ENCODE assay signal across 11 cellular contexts in the genomic region with DNA sequence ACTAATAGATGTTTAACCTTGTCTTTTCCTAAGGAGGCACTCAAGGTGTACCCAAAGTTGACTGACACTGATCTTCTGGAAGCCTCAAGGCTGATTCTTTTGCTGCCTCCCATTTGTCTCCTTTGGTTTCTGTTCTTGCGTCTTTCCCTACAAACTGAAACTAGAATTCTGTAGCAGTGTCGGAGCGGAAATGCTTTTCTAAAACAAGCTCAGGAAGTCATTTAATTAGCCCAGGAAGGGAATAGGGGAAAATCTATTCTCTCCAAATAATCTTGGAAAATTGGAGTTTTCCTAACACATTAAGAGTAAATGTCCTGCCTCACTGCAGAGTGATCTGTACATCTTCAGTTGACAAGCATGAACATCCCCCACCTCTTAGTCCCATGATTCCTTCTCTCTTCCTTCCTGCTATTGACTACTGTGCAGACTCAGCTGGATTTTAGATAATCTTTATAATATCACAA.
DNase-seq lines count a peak whose midpoint lies in the region; ATAC-seq and TF ChIP-seq lines count a peak whose summit lies in the region.
"Had no signal": no experiment of that assay in that cellular context is flagged by ENCODE, and none has a peak within 500 bp of the region (broad histone marks: within the 10 kb centered on the region; RNA-seq: fewer than 3 reads in every experiment).

No MANE protein-coding gene starts in this region.

- H3K4me2 ChIP-seq in GM23338: no peak overlapping the region

- H3K27me3 ChIP-seq in gastroesophageal sphincter (no peaks in the 10 kb centered on the region), gastrocnemius medialis (no peaks in the 10 kb centered on the region), GM23338 (ENCODE audit: insufficient read depth) (no peaks in the 10 kb centered on the region)

- in situ Hi-C loops in gastrocnemius medialis (cut with MboI; ENCODE audit: low sequenced_read_pairs in 4 of 4): no loop called here

- intact Hi-C loops in activated CD4-positive, alpha-beta memory T cell treated with anti-CD3 and anti-CD28 coated beads for 36 hours (cut with micrococcal nuclease): loop anchor here (5.0 kb wide), 1 partner anchor 607 kb away; no protein-coding TSS in a partner anchor
- intact Hi-C loops in gastrocnemius medialis (cut with DNase I; ENCODE audit: low total_unique reads): no loop called here

- no peaks in the 10 kb centered on the region for H3F3A ChIP-seq in GM23338 (replicated peaks; ENCODE audit: low read depth)

- CTCF ChIA-PET in activated CD4-positive, alpha-beta memory T cell treated with anti-CD3 and anti-CD28 coated beads for 36 hours (lab: Charles Lee): interaction anchor here (1.9 to 2.9 kb wide), 2 partner anchors 183 to 218 kb away, joined by 8 to 9 read pairs; a partner anchor contains a TSS

- TF ChIP-seq POLR2A in gastroesophageal sphincter (IDR thresholded peaks at IDR 0.05): no peak
- no peak for TF ChIP-seq POLR2A in gastrocnemius medialis (IDR thresholded peaks at IDR 0.05)

- no peaks in the 10 kb centered on the region for H3K79me2 ChIP-seq in GM23338 (replicated peaks; ENCODE audit: insufficient read depth)

- TF ChIP-seq EP300 in gastroesophageal sphincter (IDR thresholded peaks at IDR 0.05): no peak

- H3K36me3 ChIP-seq in gastroesophageal sphincter (peaks cover 0 to 29% of the 10 kb centered on the region in 2 donors), gastrocnemius medialis (peaks cover 0 to 3% of the 10 kb centered on the region in 2 donors), GM23338 (ENCODE audit: insufficient read depth) (peaks cover 7% of the 10 kb centered on the region; the same call in 1 of the 2 replicates)

- H3K4me3 ChIP-seq in GM12865 (ENCODE audit: low read depth, low read length) (peak overlapping the region; percentile 50), gastroesophageal sphincter (no peak overlapping the region), gastrocnemius medialis (peak overlapping the region in 2 of 4 donors; percentile 16 to 29), GM23338 (no peak overlapping the region)

- H3K4me1 Mint-ChIP-seq in activated CD4-positive, alpha-beta memory T cell treated with anti-CD3 and anti-CD28 coated beads for 36 hours (ENCODE audit: low read depth): peaks cover 69% of the 10 kb centered on the region
- no peaks in the 10 kb centered on the region; the same call in 2 of the 3 replicates for H3K4me1 Mint-ChIP-seq in GM23338

- H2AFZ ChIP-seq in GM23338: no peak overlapping the region

- H3K9me3 Mint-ChIP-seq in activated CD4-positive, alpha-beta memory T cell treated with anti-CD3 and anti-CD28 coated beads for 36 hours: no peaks in the 10 kb centered on the region
- no peaks in the 10 kb centered on the region for H3K9me3 Mint-ChIP-seq in GM23338

- no peak for TF ChIP-seq CTCF in GM12865 (IDR thresholded peaks at IDR 0.05; ENCODE audit: insufficient read depth, low read depth, low read length, missing control alignments)
- no peak for TF ChIP-seq CTCF in gastroesophageal sphincter (IDR thresholded peaks at IDR 0.05)
- TF ChIP-seq CTCF in gastrocnemius medialis (IDR thresholded peaks at IDR 0.05 in 4 of 5, conservative IDR thresholded peaks at IDR 0.05 in 1 of 5): no peak
- TF ChIP-seq CTCF in GM23338 (conservative IDR thresholded peaks at IDR 0.05; ENCODE audit: low read depth in 2 of 2): no peak

- ATAC-seq in gastroesophageal sphincter (no peak), gastrocnemius medialis (peak in 1 of 2 donors; percentile 29), HG02885 (IDR thresholded peaks at IDR 0.05; ENCODE audit: poor library complexity, unreplicated experiment) (no peak), GM23338 (no peak)

- peaks cover 0 to 16% (median 0%) of the 10 kb centered on the region in 3 donors for H3K4me1 ChIP-seq in gastroesophageal sphincter
- peaks cover 14 to 36% of the 10 kb centered on the region in 2 donors for H3K4me1 ChIP-seq in gastrocnemius medialis
- H3K4me1 ChIP-seq in GM23338 (ENCODE audit: insufficient read depth): no peaks in the 10 kb centered on the region

- H3K36me3 Mint-ChIP-seq in activated CD4-positive, alpha-beta memory T cell treated with anti-CD3 and anti-CD28 coated beads for 36 hours: peaks cover 6% of the 10 kb centered on the region
- H3K36me3 Mint-ChIP-seq in GM23338 (ENCODE audit: low read depth): no peaks in the 10 kb centered on the region

- POLR2A ChIA-PET in activated CD4-positive, alpha-beta memory T cell treated with anti-CD3 and anti-CD28 coated beads for 36 hours (lab: Charles Lee): interaction anchor here (1.8 kb wide), 1 partner anchor 9 kb away, joined by 6 read pairs; no protein-coding TSS in a partner anchor

- no peaks in the 10 kb centered on the region for H3K9me2 ChIP-seq in GM23338 (ENCODE audit: insufficient read depth)

- H4K20me1 ChIP-seq in GM23338 (replicated peaks; ENCODE audit: insufficient read depth): no peaks in the 10 kb centered on the region; the same call in 1 of the 2 replicates

- H3K27ac ChIP-seq in gastroesophageal sphincter (peak overlapping the region in 3 of 4 donors; percentile 11 to 58 (median 39)), gastrocnemius medialis (peak overlapping the region in 3 of 4 donors; percentile 55 to 71 (median 57)), GM23338 (ENCODE audit: low read depth) (no peak overlapping the region)

- no peaks in the 10 kb centered on the region for H3K9me3 ChIP-seq in gastroesophageal sphincter
- H3K9me3 ChIP-seq in gastrocnemius medialis: no peaks in the 10 kb centered on the region

- peak; percentile 73 for DNase-seq in GM12865 (ENCODE audit: low read depth)
- DNase-seq in activated CD4-positive, alpha-beta memory T cell treated with anti-CD3 and anti-CD28 coated beads for 36 hours: no peak
- DNase-seq in gastrocnemius medialis: no peak
- no peak for DNase-seq in NCI-H1417 (lab: John Stamatoyannopoulos, UW)
- no peak for DNase-seq in GM23338 (ENCODE audit: low spot score)
- DNase-seq: activated effector memory CD4-positive, alpha-beta T cell treated with anti-CD3 and anti-CD28 coated beads, Interleukin-2, amount 50 U/mL, for 16 hours; DMS153; NCI-H1436; stimulated activated CD4-positive, alpha-beta T cell treated with anti-CD3 and anti-CD28 coated beads, Interleukin-2, amount 100 ng/mL, for 24 hours had no signal

- H3K4me3 Mint-ChIP-seq in activated CD4-positive, alpha-beta memory T cell treated with anti-CD3 and anti-CD28 coated beads for 36 hours: no peak overlapping the region
- H3K4me3 Mint-ChIP-seq in GM23338: no peak overlapping the region

- WGBS in gastroesophageal sphincter (ENCODE audit: low coverage in 1 of 2), 2 donors: 54 to 63% methylated on average over 3 of the region's 3 CpGs

- peak overlapping the region; percentile 69 for H3K27ac Mint-ChIP-seq in activated CD4-positive, alpha-beta memory T cell treated with anti-CD3 and anti-CD28 coated beads for 36 hours
- no peak overlapping the region for H3K27ac Mint-ChIP-seq in GM23338

- no peaks in the 10 kb centered on the region for H3K27me3 Mint-ChIP-seq in activated CD4-positive, alpha-beta memory T cell treated with anti-CD3 and anti-CD28 coated beads for 36 hours
- H3K27me3 Mint-ChIP-seq in GM23338 (ENCODE audit: insufficient read depth, low read depth, poor library complexity): peaks cover 3% of the 10 kb centered on the region

TF ChIP-seq in GM23338, 12 proteins besides CTCF, POLR2A, EP300 and RAD21 (continues in another document):
- no peak for TF ChIP-seq ZNF331 (CRISPR knock-in tag; IDR thresholded peaks at IDR 0.05; ENCODE audit: low read depth)
- no peak for TF ChIP-seq EZH2phosphoT487 (IDR thresholded peaks at IDR 0.05; ENCODE audit: unreplicated experiment)
- TF ChIP-seq, protein P1, sequence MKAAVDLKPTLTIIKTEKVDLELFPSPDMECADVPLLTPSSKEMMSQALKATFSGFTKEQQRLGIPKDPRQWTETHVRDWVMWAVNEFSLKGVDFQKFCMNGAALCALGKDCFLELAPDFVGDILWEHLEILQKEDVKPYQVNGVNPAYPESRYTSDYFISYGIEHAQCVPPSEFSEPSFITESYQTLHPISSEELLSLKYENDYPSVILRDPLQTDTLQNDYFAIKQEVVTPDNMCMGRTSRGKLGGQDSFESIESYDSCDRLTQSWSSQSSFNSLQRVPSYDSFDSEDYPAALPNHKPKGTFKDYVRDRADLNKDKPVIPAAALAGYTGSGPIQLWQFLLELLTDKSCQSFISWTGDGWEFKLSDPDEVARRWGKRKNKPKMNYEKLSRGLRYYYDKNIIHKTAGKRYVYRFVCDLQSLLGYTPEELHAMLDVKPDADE (IDR thresholded peaks at IDR 0.05): no peak
- TF ChIP-seq NANOG (IDR thresholded peaks at IDR 0.05; ENCODE audit: borderline replicate concordance): no peak
- no peak for TF ChIP-seq EZH2 (IDR thresholded peaks at IDR 0.05; ENCODE audit: low read depth, unreplicated experiment)
- TF ChIP-seq STAT1 (IDR thresholded peaks at IDR 0.05; ENCODE audit: unreplicated experiment): no peak
- TF ChIP-seq, protein P2, sequence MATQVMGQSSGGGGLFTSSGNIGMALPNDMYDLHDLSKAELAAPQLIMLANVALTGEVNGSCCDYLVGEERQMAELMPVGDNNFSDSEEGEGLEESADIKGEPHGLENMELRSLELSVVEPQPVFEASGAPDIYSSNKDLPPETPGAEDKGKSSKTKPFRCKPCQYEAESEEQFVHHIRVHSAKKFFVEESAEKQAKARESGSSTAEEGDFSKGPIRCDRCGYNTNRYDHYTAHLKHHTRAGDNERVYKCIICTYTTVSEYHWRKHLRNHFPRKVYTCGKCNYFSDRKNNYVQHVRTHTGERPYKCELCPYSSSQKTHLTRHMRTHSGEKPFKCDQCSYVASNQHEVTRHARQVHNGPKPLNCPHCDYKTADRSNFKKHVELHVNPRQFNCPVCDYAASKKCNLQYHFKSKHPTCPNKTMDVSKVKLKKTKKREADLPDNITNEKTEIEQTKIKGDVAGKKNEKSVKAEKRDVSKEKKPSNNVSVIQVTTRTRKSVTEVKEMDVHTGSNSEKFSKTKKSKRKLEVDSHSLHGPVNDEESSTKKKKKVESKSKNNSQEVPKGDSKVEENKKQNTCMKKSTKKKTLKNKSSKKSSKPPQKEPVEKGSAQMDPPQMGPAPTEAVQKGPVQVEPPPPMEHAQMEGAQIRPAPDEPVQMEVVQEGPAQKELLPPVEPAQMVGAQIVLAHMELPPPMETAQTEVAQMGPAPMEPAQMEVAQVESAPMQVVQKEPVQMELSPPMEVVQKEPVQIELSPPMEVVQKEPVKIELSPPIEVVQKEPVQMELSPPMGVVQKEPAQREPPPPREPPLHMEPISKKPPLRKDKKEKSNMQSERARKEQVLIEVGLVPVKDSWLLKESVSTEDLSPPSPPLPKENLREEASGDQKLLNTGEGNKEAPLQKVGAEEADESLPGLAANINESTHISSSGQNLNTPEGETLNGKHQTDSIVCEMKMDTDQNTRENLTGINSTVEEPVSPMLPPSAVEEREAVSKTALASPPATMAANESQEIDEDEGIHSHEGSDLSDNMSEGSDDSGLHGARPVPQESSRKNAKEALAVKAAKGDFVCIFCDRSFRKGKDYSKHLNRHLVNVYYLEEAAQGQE (IDR thresholded peaks at IDR 0.05; ENCODE audit: unreplicated experiment): no peak
- TF ChIP-seq JUNB (IDR thresholded peaks at IDR 0.05; ENCODE audit: unreplicated experiment): no peak
- no peak for TF ChIP-seq ZNF114 (CRISPR knock-in tag; IDR thresholded peaks at IDR 0.05)
- TF ChIP-seq CREB1 (CRISPR knock-in tag; IDR thresholded peaks at IDR 0.05; ENCODE audit: low read depth): no peak
- TF ChIP-seq POLR2AphosphoS5 (IDR thresholded peaks at IDR 0.05; ENCODE audit: low read depth): no peak
